ENCODE assay signal across 36 cellular contexts in genomic region chr9:2985343-2985742, GRCh38.
"Had no signal": no experiment of that assay in that cellular context is flagged by ENCODE, and none has a peak within 500 bp of the region (broad histone marks: within the 10 kb centered on the region; RNA-seq: fewer than 3 reads in every experiment).

No MANE protein-coding gene starts in this region.

- H3K27me3 ChIP-seq: ascending aorta, brain microvascular endothelial cell, breast epithelium, cardiac muscle cell had no signal

- H3K27me3 Mint-ChIP-seq: activated B cell treated with CpG ODN at 0.5 μM for 24 hours; activated CD8-positive, alpha-beta memory T cell treated with anti-CD3 and anti-CD28 coated beads, Interleukin-2, amount 10 ng/mL, durations not matched to agents 7 days and 5 days; activated naive CD4-positive, alpha-beta T cell treated with anti-CD3 and anti-CD28 coated beads, Interleukin-2, amount 10 ng/mL, durations not matched to agents 7 days and 5 days; activated naive CD8-positive, alpha-beta T cell treated with anti-CD3 and anti-CD28 coated beads, Interleukin-2, amount 10 ng/mL, durations not matched to agents 7 days and 5 days had no signal

- H3K9me3 ChIP-seq: ascending aorta, breast epithelium had no signal

- DNase-seq: activated B cell treated with CpG ODN at 0.5 μM for 24 hours; activated CD4-positive, alpha-beta memory T cell treated with anti-CD3 and anti-CD28 coated beads, Interleukin-2, amount 10 ng/mL, durations not matched to agents 7 days and 5 days; activated CD4-positive, alpha-beta T cell treated with anti-CD3 and anti-CD28 coated beads for 48 hours; activated CD4-positive, alpha-beta T cell treated with anti-CD3 and anti-CD28 coated beads, Interleukin-2, amount 10 ng/mL, durations not matched to agents 7 days and 5 days; activated CD4-positive, alpha-beta T cell treated with anti-CD3 and anti-CD28 coated beads, Interleukin-2, amount 50 U/mL, for 48 hours; activated CD4-positive, CD25-positive, alpha-beta regulatory T cell treated with anti-CD3 and anti-CD28 coated beads, Interleukin-2, amount 50 U/mL, for 72 hours; activated CD8-positive, alpha-beta memory T cell treated with anti-CD3 and anti-CD28 coated beads for 24 hours; activated CD8-positive, alpha-beta memory T cell treated with anti-CD3 and anti-CD28 coated beads, Interleukin-2, amount 10 ng/mL, durations not matched to agents 7 days and 5 days; activated CD8-positive, alpha-beta memory T cell treated with anti-CD3 and anti-CD28 coated beads, Interleukin-2, amount 50 U/mL, for 48 hours; activated CD8-positive, alpha-beta T cell treated with anti-CD3 and anti-CD28 coated beads, Interleukin-2, amount 10 ng/mL, durations not matched to agents 7 days and 5 days; activated effector memory CD4-positive, alpha-beta T cell treated with Interleukin-2 at 50 U/mL for 16 hours; activated gamma-delta T cell; activated naive CD4-positive, alpha-beta T cell treated with anti-CD3 and anti-CD28 coated beads, Interleukin-2, amount 10 ng/mL, durations not matched to agents 7 days and 5 days; activated naive CD4-positive, alpha-beta T cell treated with Interleukin-2 at 50 U/mL for 16 hours; activated naive CD8-positive, alpha-beta T cell treated with anti-CD3 and anti-CD28 coated beads, Interleukin-2, amount 10 ng/mL, durations not matched to agents 7 days and 5 days; activated naive CD8-positive, alpha-beta T cell treated with anti-CD3 and anti-CD28 coated beads, Interleukin-2, amount 50 U/mL, for 24 hours; activated T-cell treated with anti-CD3 and anti-CD28 coated beads, Interleukin-2, amount 50 U/mL, for 24 hours; activated T-cell treated with anti-CD3 and anti-CD28 coated beads, Interleukin-2, amount 50 U/mL, for 48 hours; amygdala; anterior cingulate cortex; brain microvascular endothelial cell; caudate nucleus; cerebellar nuclear complex; T-helper 1 cell; T-helper 2 cell; T-helper 9 cell had no signal

- H3K4me3 ChIP-seq: ascending aorta, breast epithelium, cardiac muscle cell had no signal

- H3K27ac ChIP-seq: ascending aorta, brain microvascular endothelial cell, breast epithelium, cardiac muscle cell, VCaP had no signal

- H3K36me3 ChIP-seq: ascending aorta, brain microvascular endothelial cell, breast epithelium, cardiac muscle cell had no signal

- H3K9me3 Mint-ChIP-seq: activated CD4-positive, alpha-beta memory T cell treated with anti-CD3 and anti-CD28 coated beads, Interleukin-2, amount 10 ng/mL, durations not matched to agents 7 days and 5 days; activated CD4-positive, alpha-beta T cell treated with anti-CD3 and anti-CD28 coated beads, Interleukin-2, amount 10 ng/mL, durations not matched to agents 7 days and 5 days; activated naive CD4-positive, alpha-beta T cell treated with anti-CD3 and anti-CD28 coated beads, Interleukin-2, amount 10 ng/mL, durations not matched to agents 7 days and 5 days; activated naive CD4-positive, alpha-beta T cell treated with anti-CD3 and anti-CD28 coated beads, Interleukin-2, amount 50 U/mL, for 24 hours; activated naive CD8-positive, alpha-beta T cell treated with anti-CD3 and anti-CD28 coated beads, Interleukin-2, amount 10 ng/mL, durations not matched to agents 7 days and 5 days; activated naive CD8-positive, alpha-beta T cell treated with anti-CD3 and anti-CD28 coated beads, Interleukin-2, amount 50 U/mL, for 24 hours; activated T-cell treated with anti-CD3 and anti-CD28 coated beads, Interleukin-2, amount 50 U/mL, for 24 hours; activated T-helper 2 cell treated with anti-CD3 and anti-CD28 coated beads, Interferon-gamma antibody, Interleukin-2, Interleukin-4, amounts not matched to agents 10 μg/mL and 5 μg/mL and 100 μg/mL, durations not matched to agents 14 hours and 24 hours and 36 hours; central memory CD8-positive, alpha-beta T cell; T-helper 1 cell treated with Interleukin-12 subunit alpha and Interleukin-12 subunit beta and Interleukin-4 antibody, amounts not matched to agents 30 μg/mL and 1 μg/mL, for 36 hours; T-helper 2 cell treated with Interferon-gamma antibody and Interleukin-4, amounts not matched to agents 5 μg/mL and 100 μg/mL, for 36 hours had no signal

- H3K4me3 Mint-ChIP-seq: activated B cell treated with CpG ODN at 0.5 μM for 24 hours; activated CD4-positive, alpha-beta memory T cell treated with anti-CD3 and anti-CD28 coated beads, Interleukin-2, amount 10 ng/mL, durations not matched to agents 7 days and 5 days; activated CD4-positive, alpha-beta T cell treated with anti-CD3 and anti-CD28 coated beads, Interleukin-2, amount 10 ng/mL, durations not matched to agents 7 days and 5 days; activated CD8-positive, alpha-beta memory T cell treated with anti-CD3 and anti-CD28 coated beads, Interleukin-2, amount 10 ng/mL, durations not matched to agents 7 days and 5 days; activated CD8-positive, alpha-beta T cell treated with anti-CD3 and anti-CD28 coated beads, Interleukin-2, amount 10 ng/mL, durations not matched to agents 7 days and 5 days; activated naive CD4-positive, alpha-beta T cell treated with anti-CD3 and anti-CD28 coated beads, Interleukin-2, amount 10 ng/mL, durations not matched to agents 7 days and 5 days; activated naive CD4-positive, alpha-beta T cell treated with anti-CD3 and anti-CD28 coated beads, Interleukin-2, amount 50 U/mL, for 24 hours; activated naive CD8-positive, alpha-beta T cell; activated naive CD8-positive, alpha-beta T cell treated with anti-CD3 and anti-CD28 coated beads, Interleukin-2, amount 10 ng/mL, durations not matched to agents 7 days and 5 days; activated naive CD8-positive, alpha-beta T cell treated with anti-CD3 and anti-CD28 coated beads, Interleukin-2, amount 50 U/mL, for 24 hours; activated T-cell treated with anti-CD3 and anti-CD28 coated beads, Interleukin-2, amount 50 U/mL, for 24 hours; central memory CD8-positive, alpha-beta T cell; T-helper 1 cell treated with Interleukin-12 subunit alpha and Interleukin-12 subunit beta and Interleukin-4 antibody, amounts not matched to agents 30 μg/mL and 1 μg/mL, for 36 hours; T-helper 2 cell treated with Interferon-gamma antibody and Interleukin-4, amounts not matched to agents 5 μg/mL and 100 μg/mL, for 36 hours had no signal

- H3K36me3 Mint-ChIP-seq: activated CD8-positive, alpha-beta memory T cell treated with anti-CD3 and anti-CD28 coated beads, Interleukin-2, amount 10 ng/mL, durations not matched to agents 7 days and 5 days; activated naive CD4-positive, alpha-beta T cell treated with anti-CD3 and anti-CD28 coated beads, Interleukin-2, amount 10 ng/mL, durations not matched to agents 7 days and 5 days; activated naive CD4-positive, alpha-beta T cell treated with anti-CD3 and anti-CD28 coated beads, Interleukin-2, amount 50 U/mL, for 24 hours; activated naive CD8-positive, alpha-beta T cell; activated naive CD8-positive, alpha-beta T cell treated with anti-CD3 and anti-CD28 coated beads, Interleukin-2, amount 10 ng/mL, durations not matched to agents 7 days and 5 days had no signal

- H3K4me1 Mint-ChIP-seq: activated B cell treated with CpG ODN at 0.5 μM for 24 hours; activated CD4-positive, alpha-beta memory T cell treated with anti-CD3 and anti-CD28 coated beads, Interleukin-2, amount 10 ng/mL, durations not matched to agents 7 days and 5 days; activated CD4-positive, alpha-beta T cell treated with anti-CD3 and anti-CD28 coated beads, Interleukin-2, amount 10 ng/mL, durations not matched to agents 7 days and 5 days; activated CD8-positive, alpha-beta memory T cell treated with anti-CD3 and anti-CD28 coated beads, Interleukin-2, amount 10 ng/mL, durations not matched to agents 7 days and 5 days; activated naive CD4-positive, alpha-beta T cell treated with anti-CD3 and anti-CD28 coated beads, Interleukin-2, amount 10 ng/mL, durations not matched to agents 7 days and 5 days; activated naive CD4-positive, alpha-beta T cell treated with anti-CD3 and anti-CD28 coated beads, Interleukin-2, amount 50 U/mL, for 24 hours; activated naive CD8-positive, alpha-beta T cell treated with anti-CD3 and anti-CD28 coated beads, Interleukin-2, amount 10 ng/mL, durations not matched to agents 7 days and 5 days; activated naive CD8-positive, alpha-beta T cell treated with anti-CD3 and anti-CD28 coated beads, Interleukin-2, amount 50 U/mL, for 24 hours; central memory CD8-positive, alpha-beta T cell had no signal

- ATAC-seq: activated CD8-positive, alpha-beta memory T cell treated with anti-CD3 and anti-CD28 coated beads, Interleukin-2, amount 10 ng/mL, durations not matched to agents 7 days and 5 days; activated CD8-positive, alpha-beta T cell treated with anti-CD3 and anti-CD28 coated beads, Interleukin-2, amount 10 ng/mL, durations not matched to agents 7 days and 5 days; activated naive CD8-positive, alpha-beta T cell treated with anti-CD3 and anti-CD28 coated beads, Interleukin-2, amount 50 U/mL, for 24 hours had no signal

- H3K4me1 ChIP-seq: ascending aorta, breast epithelium had no signal

- H3K27ac Mint-ChIP-seq: activated B cell treated with CpG ODN at 0.5 μM for 24 hours; activated CD4-positive, alpha-beta memory T cell treated with anti-CD3 and anti-CD28 coated beads, Interleukin-2, amount 10 ng/mL, durations not matched to agents 7 days and 5 days; activated CD4-positive, alpha-beta T cell treated with anti-CD3 and anti-CD28 coated beads, Interleukin-2, amount 10 ng/mL, durations not matched to agents 7 days and 5 days; activated CD8-positive, alpha-beta memory T cell treated with anti-CD3 and anti-CD28 coated beads, Interleukin-2, amount 10 ng/mL, durations not matched to agents 7 days and 5 days; activated CD8-positive, alpha-beta T cell treated with anti-CD3 and anti-CD28 coated beads, Interleukin-2, amount 10 ng/mL, durations not matched to agents 7 days and 5 days; activated naive CD4-positive, alpha-beta T cell treated with anti-CD3 and anti-CD28 coated beads, Interleukin-2, amount 10 ng/mL, durations not matched to agents 7 days and 5 days; activated naive CD4-positive, alpha-beta T cell treated with anti-CD3 and anti-CD28 coated beads, Interleukin-2, amount 50 U/mL, for 24 hours; activated naive CD8-positive, alpha-beta T cell; activated naive CD8-positive, alpha-beta T cell treated with anti-CD3 and anti-CD28 coated beads, Interleukin-2, amount 10 ng/mL, durations not matched to agents 7 days and 5 days; activated naive CD8-positive, alpha-beta T cell treated with anti-CD3 and anti-CD28 coated beads, Interleukin-2, amount 50 U/mL, for 24 hours; activated T-cell treated with anti-CD3 and anti-CD28 coated beads, Interleukin-2, amount 50 U/mL, for 24 hours; activated T-helper 2 cell treated with anti-CD3 and anti-CD28 coated beads, Interferon-gamma antibody, Interleukin-2, Interleukin-4, amounts not matched to agents 10 μg/mL and 5 μg/mL and 100 μg/mL, durations not matched to agents 14 hours and 24 hours and 36 hours; T-helper 1 cell treated with Interleukin-12 subunit alpha and Interleukin-12 subunit beta and Interleukin-4 antibody, amounts not matched to agents 30 μg/mL and 1 μg/mL, for 36 hours; T-helper 2 cell treated with Interferon-gamma antibody and Interleukin-4, amounts not matched to agents 5 μg/mL and 100 μg/mL, for 36 hours had no signal
